Comparison of ENCODE assay signal across 1 cellular context in genomic region chr17:76388966-76389888, GRCh38.
A peak's percentile ranks its signal among the peaks of the same experiment; 100 is the strongest.
TF ChIP-seq lines count a peak whose summit lies in the region.

No MANE protein-coding gene starts in this region.

TF ChIP-seq in K562, 482 proteins besides CTCF, POLR2A, EP300 and RAD21 (continued from another document and continues in another):
- TF ChIP-seq, protein P1, sequence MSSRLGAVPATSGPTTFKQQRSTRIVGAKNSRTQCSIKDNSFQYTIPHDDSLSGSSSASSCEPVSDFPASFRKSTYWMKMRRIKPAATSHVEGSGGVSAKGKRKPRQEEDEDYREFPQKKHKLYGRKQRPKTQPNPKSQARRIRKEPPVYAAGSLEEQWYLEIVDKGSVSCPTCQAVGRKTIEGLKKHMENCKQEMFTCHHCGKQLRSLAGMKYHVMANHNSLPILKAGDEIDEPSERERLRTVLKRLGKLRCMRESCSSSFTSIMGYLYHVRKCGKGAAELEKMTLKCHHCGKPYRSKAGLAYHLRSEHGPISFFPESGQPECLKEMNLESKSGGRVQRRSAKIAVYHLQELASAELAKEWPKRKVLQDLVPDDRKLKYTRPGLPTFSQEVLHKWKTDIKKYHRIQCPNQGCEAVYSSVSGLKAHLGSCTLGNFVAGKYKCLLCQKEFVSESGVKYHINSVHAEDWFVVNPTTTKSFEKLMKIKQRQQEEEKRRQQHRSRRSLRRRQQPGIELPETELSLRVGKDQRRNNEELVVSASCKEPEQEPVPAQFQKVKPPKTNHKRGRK (tag; IDR thresholded peaks at IDR 0.05): no peak
- TF ChIP-seq ZNF263 (CRISPR knock-in tag; IDR thresholded peaks at IDR 0.05; ENCODE audit: borderline replicate concordance) (no peak), ZNF23 (CRISPR knock-in tag; IDR thresholded peaks at IDR 0.05) (no peak), SREBF1 (IDR thresholded peaks at IDR 0.05; ENCODE audit: borderline replicate concordance, low read depth, low read length) (no peak), POLR2H (tag; IDR thresholded peaks at IDR 0.05; ENCODE audit: low read depth) (no peak), MCM5 (IDR thresholded peaks at IDR 0.05; ENCODE audit: low read depth) (no peak), KLF1 (tag; IDR thresholded peaks at IDR 0.05) (no peak), SUPT5H (IDR thresholded peaks at IDR 0.05) (0 out of 2 replicates have a peak, but pooled peaks have one; percentile 53), MAX (CRISPR knock-in tag; IDR thresholded peaks at IDR 0.05) (peak; percentile 36; the same call in 1 of the 2 replicates), STAG1 (CRISPR knock-in tag; IDR thresholded peaks at IDR 0.05; ENCODE audit: borderline replicate concordance) (no peak), POLR2AphosphoS5 (IDR thresholded peaks at IDR 0.05; ENCODE audit: control insufficient read depth, insufficient read depth, low read depth, low read length) (peak; percentile 9; the same call in 1 of the 2 replicates), ZBTB7A (IDR thresholded peaks at IDR 0.05; ENCODE audit: borderline replicate concordance, control insufficient read depth, low read depth, low read length) (0 out of 2 replicates have a peak, but pooled peaks have one; percentile 21), ZNF740 (CRISPR knock-in tag; IDR thresholded peaks at IDR 0.05) (peak; percentile 66; the same call in 1 of the 2 replicates), ZNF740 (tag; IDR thresholded peaks at IDR 0.05) (no peak), MAFG (tag; conservative IDR thresholded peaks at IDR 0.05) (no peak), HBP1 (CRISPR knock-in tag; IDR thresholded peaks at IDR 0.05) (no peak), ZNF253 (CRISPR knock-in tag; conservative IDR thresholded peaks at IDR 0.05) (no peak), HMG20B (CRISPR knock-in tag; IDR thresholded peaks at IDR 0.05) (no peak), ZFP1 (CRISPR knock-in tag; IDR thresholded peaks at IDR 0.05) (no peak), GTF2F1 (IDR thresholded peaks at IDR 0.05; ENCODE audit: low read depth, low read length) (no peak), ZNF445 (CRISPR knock-in tag; IDR thresholded peaks at IDR 0.05; ENCODE audit: low read depth) (no peak), FOXK1 (CRISPR knock-in tag; IDR thresholded peaks at IDR 0.05; ENCODE audit: borderline replicate concordance) (no peak), TEAD4 (IDR thresholded peaks at IDR 0.05; ENCODE audit: low read length) (no peak), TEAD4 (CRISPR knock-in tag; IDR thresholded peaks at IDR 0.05; ENCODE audit: borderline replicate concordance) (no peak), E4F1 (CRISPR knock-in tag; IDR thresholded peaks at IDR 0.05; ENCODE audit: borderline replicate concordance) (no peak), EGR1 (conservative IDR thresholded peaks at IDR 0.05) (0 out of 2 replicates have a peak, but pooled peaks have one; percentile 30), ZZZ3 (IDR thresholded peaks at IDR 0.05) (no peak), FOXK2 (conservative IDR thresholded peaks at IDR 0.05 in 1 of 2, IDR thresholded peaks at IDR 0.05 in 1 of 2; ENCODE audit: low read depth in 2 of 2) (no peak), ATF2 (CRISPR knock-in tag; IDR thresholded peaks at IDR 0.05) (no peak), MTA3 (IDR thresholded peaks at IDR 0.05; ENCODE audit: borderline replicate concordance) (no peak), CGGBP1 (CRISPR knock-in tag; IDR thresholded peaks at IDR 0.05) (no peak), LEF1 (IDR thresholded peaks at IDR 0.05) (no peak), SMAD4 (CRISPR knock-in tag; conservative IDR thresholded peaks at IDR 0.05) (no peak), HIVEP1 (CRISPR knock-in tag; IDR thresholded peaks at IDR 0.05) (no peak), ARID1B (IDR thresholded peaks at IDR 0.05) (no peak), ZFP36 (IDR thresholded peaks at IDR 0.05; ENCODE audit: low read depth, low read length, partially characterized antibody) (no peak), TCF7 (IDR thresholded peaks at IDR 0.05; ENCODE audit: borderline replicate concordance) (no peak), ZNF778 (CRISPR knock-in tag; IDR thresholded peaks at IDR 0.05) (no peak), CBX8 (IDR thresholded peaks at IDR 0.05; ENCODE audit: borderline replicate concordance, extremely low read depth, low read depth, low read length, poor library complexity, severe bottlenecking) (no peak), TCFL5 (CRISPR knock-in tag; conservative IDR thresholded peaks at IDR 0.05) (no peak), POLR2B (IDR thresholded peaks at IDR 0.05; ENCODE audit: low read depth, partially characterized antibody) (no peak), KLF13 (tag; IDR thresholded peaks at IDR 0.05; ENCODE audit: borderline replicate concordance, low read depth) (no peak), ZNF717 (CRISPR knock-in tag; IDR thresholded peaks at IDR 0.05) (no peak), POLR2AphosphoS2 (IDR thresholded peaks at IDR 0.05; ENCODE audit: low read length) (0 out of 2 replicates have a peak, but pooled peaks have one; percentile 6), ELF1 (tag; IDR thresholded peaks at IDR 0.05) (no peak)
- TF ChIP-seq, protein P2, sequence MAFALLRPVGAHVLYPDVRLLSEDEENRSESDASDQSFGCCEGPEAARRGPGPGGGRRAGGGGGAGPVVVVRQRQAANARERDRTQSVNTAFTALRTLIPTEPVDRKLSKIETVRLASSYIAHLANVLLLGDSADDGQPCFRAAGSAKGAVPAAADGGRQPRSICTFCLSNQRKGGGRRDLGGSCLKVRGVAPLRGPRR (CRISPR knock-in tag; IDR thresholded peaks at IDR 0.05): no peak
- TF ChIP-seq, protein P3, sequence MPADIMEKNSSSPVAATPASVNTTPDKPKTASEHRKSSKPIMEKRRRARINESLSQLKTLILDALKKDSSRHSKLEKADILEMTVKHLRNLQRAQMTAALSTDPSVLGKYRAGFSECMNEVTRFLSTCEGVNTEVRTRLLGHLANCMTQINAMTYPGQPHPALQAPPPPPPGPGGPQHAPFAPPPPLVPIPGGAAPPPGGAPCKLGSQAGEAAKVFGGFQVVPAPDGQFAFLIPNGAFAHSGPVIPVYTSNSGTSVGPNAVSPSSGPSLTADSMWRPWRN (IDR thresholded peaks at IDR 0.05; ENCODE audit: low read depth): no peak
- TF ChIP-seq, protein P4, sequence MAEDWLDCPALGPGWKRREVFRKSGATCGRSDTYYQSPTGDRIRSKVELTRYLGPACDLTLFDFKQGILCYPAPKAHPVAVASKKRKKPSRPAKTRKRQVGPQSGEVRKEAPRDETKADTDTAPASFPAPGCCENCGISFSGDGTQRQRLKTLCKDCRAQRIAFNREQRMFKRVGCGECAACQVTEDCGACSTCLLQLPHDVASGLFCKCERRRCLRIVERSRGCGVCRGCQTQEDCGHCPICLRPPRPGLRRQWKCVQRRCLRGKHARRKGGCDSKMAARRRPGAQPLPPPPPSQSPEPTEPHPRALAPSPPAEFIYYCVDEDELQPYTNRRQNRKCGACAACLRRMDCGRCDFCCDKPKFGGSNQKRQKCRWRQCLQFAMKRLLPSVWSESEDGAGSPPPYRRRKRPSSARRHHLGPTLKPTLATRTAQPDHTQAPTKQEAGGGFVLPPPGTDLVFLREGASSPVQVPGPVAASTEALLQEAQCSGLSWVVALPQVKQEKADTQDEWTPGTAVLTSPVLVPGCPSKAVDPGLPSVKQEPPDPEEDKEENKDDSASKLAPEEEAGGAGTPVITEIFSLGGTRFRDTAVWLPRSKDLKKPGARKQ (CRISPR knock-in tag; IDR thresholded peaks at IDR 0.05): no peak
- TF ChIP-seq, protein P5, sequence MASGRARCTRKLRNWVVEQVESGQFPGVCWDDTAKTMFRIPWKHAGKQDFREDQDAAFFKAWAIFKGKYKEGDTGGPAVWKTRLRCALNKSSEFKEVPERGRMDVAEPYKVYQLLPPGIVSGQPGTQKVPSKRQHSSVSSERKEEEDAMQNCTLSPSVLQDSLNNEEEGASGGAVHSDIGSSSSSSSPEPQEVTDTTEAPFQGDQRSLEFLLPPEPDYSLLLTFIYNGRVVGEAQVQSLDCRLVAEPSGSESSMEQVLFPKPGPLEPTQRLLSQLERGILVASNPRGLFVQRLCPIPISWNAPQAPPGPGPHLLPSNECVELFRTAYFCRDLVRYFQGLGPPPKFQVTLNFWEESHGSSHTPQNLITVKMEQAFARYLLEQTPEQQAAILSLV (tag; IDR thresholded peaks at IDR 0.05): no peak
- TF ChIP-seq, protein P6, sequence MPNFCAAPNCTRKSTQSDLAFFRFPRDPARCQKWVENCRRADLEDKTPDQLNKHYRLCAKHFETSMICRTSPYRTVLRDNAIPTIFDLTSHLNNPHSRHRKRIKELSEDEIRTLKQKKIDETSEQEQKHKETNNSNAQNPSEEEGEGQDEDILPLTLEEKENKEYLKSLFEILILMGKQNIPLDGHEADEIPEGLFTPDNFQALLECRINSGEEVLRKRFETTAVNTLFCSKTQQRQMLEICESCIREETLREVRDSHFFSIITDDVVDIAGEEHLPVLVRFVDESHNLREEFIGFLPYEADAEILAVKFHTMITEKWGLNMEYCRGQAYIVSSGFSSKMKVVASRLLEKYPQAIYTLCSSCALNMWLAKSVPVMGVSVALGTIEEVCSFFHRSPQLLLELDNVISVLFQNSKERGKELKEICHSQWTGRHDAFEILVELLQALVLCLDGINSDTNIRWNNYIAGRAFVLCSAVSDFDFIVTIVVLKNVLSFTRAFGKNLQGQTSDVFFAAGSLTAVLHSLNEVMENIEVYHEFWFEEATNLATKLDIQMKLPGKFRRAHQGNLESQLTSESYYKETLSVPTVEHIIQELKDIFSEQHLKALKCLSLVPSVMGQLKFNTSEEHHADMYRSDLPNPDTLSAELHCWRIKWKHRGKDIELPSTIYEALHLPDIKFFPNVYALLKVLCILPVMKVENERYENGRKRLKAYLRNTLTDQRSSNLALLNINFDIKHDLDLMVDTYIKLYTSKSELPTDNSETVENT (CRISPR knock-in tag; IDR thresholded peaks at IDR 0.05): no peak
- TF ChIP-seq, protein P7, sequence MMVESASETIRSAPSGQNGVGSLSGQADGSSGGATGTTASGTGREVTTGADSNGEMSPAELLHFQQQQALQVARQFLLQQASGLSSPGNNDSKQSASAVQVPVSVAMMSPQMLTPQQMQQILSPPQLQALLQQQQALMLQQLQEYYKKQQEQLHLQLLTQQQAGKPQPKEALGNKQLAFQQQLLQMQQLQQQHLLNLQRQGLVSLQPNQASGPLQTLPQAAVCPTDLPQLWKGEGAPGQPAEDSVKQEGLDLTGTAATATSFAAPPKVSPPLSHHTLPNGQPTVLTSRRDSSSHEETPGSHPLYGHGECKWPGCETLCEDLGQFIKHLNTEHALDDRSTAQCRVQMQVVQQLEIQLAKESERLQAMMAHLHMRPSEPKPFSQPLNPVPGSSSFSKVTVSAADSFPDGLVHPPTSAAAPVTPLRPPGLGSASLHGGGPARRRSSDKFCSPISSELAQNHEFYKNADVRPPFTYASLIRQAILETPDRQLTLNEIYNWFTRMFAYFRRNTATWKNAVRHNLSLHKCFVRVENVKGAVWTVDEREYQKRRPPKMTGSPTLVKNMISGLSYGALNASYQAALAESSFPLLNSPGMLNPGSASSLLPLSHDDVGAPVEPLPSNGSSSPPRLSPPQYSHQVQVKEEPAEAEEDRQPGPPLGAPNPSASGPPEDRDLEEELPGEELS (CRISPR knock-in tag; IDR thresholded peaks at IDR 0.05; ENCODE audit: borderline replicate concordance): no peak
